In the genomic region with DNA sequence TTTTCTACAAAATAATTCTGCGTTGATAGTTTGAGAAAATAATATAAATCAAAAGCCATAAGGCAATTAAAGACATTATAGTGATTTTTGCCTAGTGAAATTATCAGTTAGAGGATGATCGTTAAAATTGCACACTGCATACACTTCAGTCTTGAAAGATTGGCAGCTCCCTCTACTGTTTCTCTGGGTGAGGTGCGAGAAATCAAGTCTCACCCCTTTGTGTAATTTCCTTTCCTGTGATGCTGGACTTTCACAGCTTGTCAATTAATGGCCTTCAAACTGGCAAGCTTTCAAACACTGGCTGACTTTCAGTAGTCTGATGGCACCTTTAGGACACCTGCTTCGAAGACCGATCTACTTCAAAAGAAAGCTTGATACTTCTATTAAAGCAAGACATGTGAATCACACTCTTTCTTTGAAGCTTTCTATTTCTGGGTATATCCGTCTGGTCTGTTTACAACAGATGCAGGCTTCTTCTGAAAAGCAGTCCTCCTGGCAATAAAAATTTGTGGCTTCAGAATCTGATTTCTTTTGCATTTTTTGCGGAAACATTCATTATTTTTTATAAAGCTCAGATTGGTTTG, we compare ENCODE assay signal across 8 cellular contexts.
DNase-seq lines count a peak whose midpoint lies in the region; ATAC-seq lines count a peak whose summit lies in the region.

No MANE protein-coding gene starts in this region.

- peak overlapping the region; percentile 33 for H3K9ac ChIP-seq in SK-N-MC (ENCODE audit: insufficient read length)

- DNase-seq in DMS53 (lab: John Stamatoyannopoulos, UW): peak; percentile 45
- DNase-seq in Jurkat, Clone E6-1 (ENCODE audit: low read depth, low spot score): peak; percentile 25
- DNase-seq in SK-N-MC (ENCODE audit: low read depth, low spot score): no peak
- peak; percentile 16 for DNase-seq in kidney tubule cell (ENCODE audit: low spot score)
- DNase-seq in stimulated activated CD4-positive, alpha-beta T cell treated with anti-CD3 and anti-CD28 coated beads, Interleukin-4, amount 100 ng/mL, for 24 hours: no peak
- no peak for DNase-seq in HCEC 1CT

- H3K36me3 ChIP-seq in SK-N-MC (ENCODE audit: insufficient read depth, low read length): no peaks in the 10 kb centered on the region

- H3K9me3 ChIP-seq in SK-N-MC (ENCODE audit: low read depth, low read length): no peaks in the 10 kb centered on the region

- no peak overlapping the region for H3K4me3 ChIP-seq in Jurkat, Clone E6-1 (ENCODE audit: low read length)
- peak overlapping the region; percentile 50 for H3K4me3 ChIP-seq in SK-N-MC

- 0 out of 2 replicates have a peak overlapping the region, but pooled peaks have one; percentile 8 for H3K27ac ChIP-seq in SK-N-MC

- ATAC-seq in HG02840 (IDR thresholded peaks at IDR 0.05; ENCODE audit: low FRiP score, unreplicated experiment): no peak
- no peak for ATAC-seq in HG02798 (IDR thresholded peaks at IDR 0.05; ENCODE audit: poor library complexity, unreplicated experiment)

Comparison
In these comparisons a context has a peak if more than half of its experiments do, and no peak if none do; other contexts are left out.
1. DNase-seq: peak in DMS53 (single experiment), Jurkat, Clone E6-1 (single experiment) and kidney tubule cell (single experiment); none in SK-N-MC (single experiment), stimulated activated CD4-positive, alpha-beta T cell treated with anti-CD3 and anti-CD28 coated beads, Interleukin-4, amount 100 ng/mL, for 24 hours (single experiment) and HCEC 1CT (single experiment).